Comparison of ENCODE assay signal across 10 cellular contexts in genomic region chr5:64210866-64211265, GRCh38. TPM values are rescaled to one million over a fixed set of nuclear protein-coding genes. Genes with fewer than 3 reads are reported as not detected.
A peak's percentile ranks its signal among the peaks of the same experiment; 100 is the strongest.
DNase-seq lines count a peak whose midpoint lies in the region; ATAC-seq, FAIRE-seq and TF ChIP-seq lines count a peak whose summit lies in the region.
"Had no signal": no experiment of that assay in that cellular context is flagged by ENCODE, and none has a peak within 500 bp of the region (broad histone marks: within the 10 kb centered on the region; RNA-seq: fewer than 3 reads in every experiment).

No MANE protein-coding gene starts in this region.

- no peak for FAIRE-seq in GM12892 (lab: Jason Lieb, UNC)

- TF ChIP-seq CTCF in omental fat pad (IDR thresholded peaks at IDR 0.05), result no peak

- in situ Hi-C loops in SK-MEL-5 (cut with HindIII; ENCODE audit: low pct_unique_long_range_greater_than_20kb, low sequenced_read_pairs), result no loop called here

- no peak for TF ChIP-seq POLR2A in GM12892 (IDR thresholded peaks at IDR 0.05; ENCODE audit: low read depth, low read length)

- peak; percentile 90 for ATAC-seq in omental fat pad (ENCODE audit: low FRiP score)
- ATAC-seq in GM18517 (IDR thresholded peaks at IDR 0.05; ENCODE audit: unreplicated experiment), result no peak
- no peak for ATAC-seq in HG02981 (IDR thresholded peaks at IDR 0.05; ENCODE audit: unreplicated experiment)

- peak; percentile 92 for DNase-seq in EL
- peak; percentile 47 for DNase-seq in SK-MEL-5 (ENCODE audit: low read depth, low spot score)
- peak; percentile 82 for DNase-seq in fibroblast of gingiva (ENCODE audit: low read depth)
- no peak for DNase-seq in omental fat pad (ENCODE audit: low spot score)
- DNase-seq in stimulated activated CD4-positive, alpha-beta T cell treated with anti-CD3 and anti-CD28 coated beads, Interleukin-1b, Interleukin-23, amount 100 ng/mL, for 48 hours, result no peak
- DNase-seq in GM12892 (ENCODE audit: insufficient read length), result no peak
- DNase-seq: activated CD4-positive, alpha-beta memory T cell treated with anti-CD3 and anti-CD28 coated beads, Interleukin-2, amount 10 ng/mL, durations not matched to agents 7 days and 5 days; DMS79 treated with DMSO at 0.1 percent for 48 hours had no signal

RNA-seq across cellular contexts. Expression of gene RNF180, which starts 45.2 kb away (rescaled TPM):
- total RNA-seq in SK-MEL-5 (2014; rRNA removed; shearing (Covaris generic)), result 3.7 and 5.5 TPM in 2 replicates
- polyA plus RNA-seq in SK-MEL-5 (2015; cell fraction: cytosol; rRNA removed), result 1.3 and 1.4 TPM in 2 replicates
- 1.6 and 4.6 TPM in 2 replicates for polyA plus RNA-seq in SK-MEL-5 (2015; cell fraction: nucleus; rRNA removed)
- 10 to 100 TPM in 2 of 4 donors, 1 to 10 TPM in 2; 7.6 to 18.1 (median 11.5) TPM for total RNA-seq in omental fat pad
- 0.98 TPM for polyA plus RNA-seq in GM12892 (2012; ENCODE audit: missing spikeins)
- total RNA-seq: activated CD4-positive, alpha-beta memory T cell treated with anti-CD3 and anti-CD28 coated beads, Interleukin-2, amount 10 ng/mL, durations not matched to agents 7 days and 5 days had no signal

Comparison
In these comparisons a context has a peak if more than half of its experiments do, and no peak if none do; other contexts are left out.
1. DNase-seq: peak in EL (single experiment), SK-MEL-5 (single experiment) and fibroblast of gingiva (single experiment); none in omental fat pad (single experiment), stimulated activated CD4-positive, alpha-beta T cell treated with anti-CD3 and anti-CD28 coated beads, Interleukin-1b, Interleukin-23, amount 100 ng/mL, for 48 hours (single experiment) and GM12892 (single experiment).